Comparison of ENCODE assay signal across 21 cellular contexts in the genomic region with DNA sequence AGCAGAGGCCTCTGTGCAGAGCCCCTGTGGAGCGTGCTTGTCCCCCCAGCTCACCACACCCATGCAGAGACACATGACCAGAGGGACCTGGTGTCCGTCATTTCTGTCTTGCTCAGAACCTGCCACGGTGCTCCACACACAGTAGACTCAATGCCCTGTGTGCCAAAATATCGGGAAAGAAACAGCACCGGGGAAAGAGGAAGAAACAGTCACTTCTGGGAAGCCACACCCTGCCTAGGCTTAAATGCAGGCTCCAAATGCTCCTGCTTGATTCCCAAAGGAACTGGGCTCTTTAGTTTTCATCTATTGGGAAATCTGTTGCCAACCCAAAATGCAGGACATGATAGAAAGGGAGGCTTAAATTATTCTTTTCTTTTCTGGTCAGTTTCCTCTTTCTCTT.
DNase-seq lines count a peak whose midpoint lies in the region; ATAC-seq, FAIRE-seq and TF ChIP-seq lines count a peak whose summit lies in the region.
"Had no signal": no experiment of that assay in that cellular context is flagged by ENCODE, and none has a peak within 500 bp of the region (broad histone marks: within the 10 kb centered on the region; RNA-seq: fewer than 3 reads in every experiment).

No MANE protein-coding gene starts in this region.

- H3K18ac ChIP-seq in trophoblast cell (ENCODE audit: low read length): no peak overlapping the region

- TF ChIP-seq CTCF in A549 (IDR thresholded peaks at IDR 0.05) (no peak), C4-2B (conservative IDR thresholded peaks at IDR 0.05) (no peak), brain (conservative IDR thresholded peaks at IDR 0.05) (no peak), mucosa of descending colon (IDR thresholded peaks at IDR 0.05) (no peak)

- no peak overlapping the region for H2BK5ac ChIP-seq in trophoblast cell (ENCODE audit: low read depth, low read length, poor library complexity)

- H4K12ac ChIP-seq in trophoblast cell (ENCODE audit: low read depth, low read length): no peak overlapping the region

- POLR2A ChIA-PET in A549 (lab: Yijun Ruan, JAX): no interaction called here

- no peak overlapping the region for H3K4ac ChIP-seq in trophoblast cell (ENCODE audit: low read depth, low read length)

- FAIRE-seq in A549 (lab: Jason Lieb, UNC) (no peak), RCC 7860 (lab: Jason Lieb, UNC) (no peak)
- FAIRE-seq: GM19239 had no signal

- no peak for TF ChIP-seq POLR2A in A549 (IDR thresholded peaks at IDR 0.05; ENCODE audit: low read length)

- H3K36me3 ChIP-seq in mucosa of descending colon (ENCODE audit: low read depth): no peaks in the 10 kb centered on the region
- no peaks in the 10 kb centered on the region for H3K36me3 ChIP-seq in trophoblast cell (ENCODE audit: control insufficient read depth in 1 of 2, insufficient read depth in 2 of 2, low read length in 2 of 2)
- H3K36me3 ChIP-seq: ascending aorta, BE2C, vagina had no signal

- no peak overlapping the region for H4K91ac ChIP-seq in trophoblast cell (ENCODE audit: low read depth, low read length)

- TF ChIP-seq RAD21 in A549 (conservative IDR thresholded peaks at IDR 0.05 in 1 of 2, IDR thresholded peaks at IDR 0.05 in 1 of 2): no peak

- no peak overlapping the region for H3K14ac ChIP-seq in trophoblast cell (ENCODE audit: low read length)

- peak overlapping the region in 3 of 5 experiments; percentile 11 to 58 (median 22) for H3K4me3 Mint-ChIP-seq in brain
- H3K4me3 Mint-ChIP-seq: activated B cell treated with CpG ODN at 0.5 μM for 24 hours, HFFc6 had no signal

- intact Hi-C loops in mucosa of descending colon (cut with DNase I, micrococcal nuclease): no loop called here

- no peak overlapping the region for H3K9ac ChIP-seq in trophoblast cell (ENCODE audit: low read length)

- H3K79me2 ChIP-seq in trophoblast cell (ENCODE audit: control insufficient read depth, insufficient read depth, low read length, poor library complexity): no peaks in the 10 kb centered on the region

- H3K4me1 Mint-ChIP-seq in brain: peaks cover 33% of the 10 kb centered on the region

- H2BK12ac ChIP-seq in trophoblast cell (ENCODE audit: low read length): no peak overlapping the region

- no peaks in the 10 kb centered on the region for H3K79me1 ChIP-seq in trophoblast cell (ENCODE audit: low read length)

- H3K27me3 ChIP-seq in trophoblast cell (ENCODE audit: insufficient read depth, low read length): no peaks in the 10 kb centered on the region
- H3K27me3 ChIP-seq: ascending aorta, BE2C, vagina had no signal

- no peak for TF ChIP-seq EP300 in A549 (IDR thresholded peaks at IDR 0.05)

- ATAC-seq in A549 (peak in 1 of 2 experiments; percentile 48; a peak in 3 of 6 replicates), mucosa of descending colon (peak; percentile 64)
- ATAC-seq: Panc1; psoas muscle; stimulated activated naive CD8-positive, alpha-beta T cell treated with anti-CD3 and anti-CD28 coated beads, Interleukin-15, Interleukin-2, amounts not matched to agents 100 U/mL and 50 U/mL, for 24 hours had no signal

- H3K27ac Mint-ChIP-seq in brain: peak overlapping the region in 1 of 5 experiments; percentile 68
- H3K27ac Mint-ChIP-seq: activated B cell treated with CpG ODN at 0.5 μM for 24 hours, HFFc6 had no signal

- no peaks in the 10 kb centered on the region for H3K36me3 Mint-ChIP-seq in brain

- H2BK120ac ChIP-seq in trophoblast cell (ENCODE audit: insufficient read depth, low read length, poor library complexity): no peak overlapping the region

- H3K9me3 ChIP-seq in A549 (no peaks in the 10 kb centered on the region; the same call in 2 of the 3 replicates), mucosa of descending colon (no peaks in the 10 kb centered on the region), trophoblast cell (ENCODE audit: insufficient read depth, low read depth, low read length) (no peaks in the 10 kb centered on the region)
- H3K9me3 ChIP-seq: ascending aorta, BE2C, psoas muscle, vagina had no signal

- H2AFZ ChIP-seq in trophoblast cell (ENCODE audit: insufficient read depth, low read length, poor library complexity): no peak overlapping the region

- no peak for DNase-seq in A549 (ENCODE audit: low read depth in 1 of 2, low spot score in 1 of 2)
- DNase-seq in mucosa of descending colon: no peak
- no peak for DNase-seq in trophoblast cell
- DNase-seq in NCI-H2196 treated with DMSO at 0.1 percent for 48 hours (lab: John Stamatoyannopoulos, UW; ENCODE audit: unreplicated experiment): no peak
- no peak for DNase-seq in RCC 7860 (ENCODE audit: low spot score)
- no peak for DNase-seq in activated CD4-positive, alpha-beta T cell treated with anti-CD3 and anti-CD28 coated beads, Interleukin-2, amount 50 U/mL, for 1 hour
- DNase-seq: activated B cell treated with CpG ODN at 0.5 μM for 24 hours; BE2C; DMS79; HFFc6; NCI-H1417 treated with DMSO at 0.1 percent for 48 hours; psoas muscle; stimulated activated CD4-positive, alpha-beta T cell treated with anti-CD3 and anti-CD28 coated beads, Interleukin-12 subunit alpha, Interleukin-12 subunit beta, amount 100 ng/mL, for 4 hours; stimulated activated naive CD8-positive, alpha-beta T cell treated with anti-CD3 and anti-CD28 coated beads, Interleukin-15, Interleukin-2, amounts not matched to agents 100 U/mL and 50 U/mL, for 24 hours; SW 1271 had no signal

- H4K8ac ChIP-seq in trophoblast cell (ENCODE audit: low read depth, low read length): no peak overlapping the region

- CTCF ChIA-PET in A549 (lab: Yijun Ruan, JAX): interaction anchor here (0.6 kb wide), 1 partner anchor 15 kb away, joined by 3 read pairs; no protein-coding TSS in a partner anchor

- peak overlapping the region; percentile 77 for H3K4me2 ChIP-seq in A549
- H3K4me2 ChIP-seq in trophoblast cell (ENCODE audit: low read length): no peak overlapping the region

- H3K9me3 Mint-ChIP-seq in brain: peaks cover 0 to 7% (median 3%) of the 10 kb centered on the region in 5 experiments
- H3K9me3 Mint-ChIP-seq: activated B cell treated with CpG ODN at 0.5 μM for 24 hours, HFFc6 had no signal

- H3K27ac ChIP-seq in A549 (peak overlapping the region; percentile 80 to 89), C4-2B (peak overlapping the region; percentile 48), trophoblast cell (ENCODE audit: low read depth, low read length) (no peak overlapping the region)
- H3K27ac ChIP-seq: ascending aorta, psoas muscle, vagina had no signal

- H3K27me3 Mint-ChIP-seq in brain: peaks cover 6% of the 10 kb centered on the region
- H3K27me3 Mint-ChIP-seq: activated B cell treated with CpG ODN at 0.5 μM for 24 hours had no signal

- no peak overlapping the region for H2AK5ac ChIP-seq in trophoblast cell (ENCODE audit: low read length)

- peak overlapping the region; percentile 26; the same call in 2 of the 3 replicates for H3K4me3 ChIP-seq in A549
- no peak overlapping the region for H3K4me3 ChIP-seq in mucosa of descending colon
- no peak overlapping the region for H3K4me3 ChIP-seq in trophoblast cell (ENCODE audit: low read depth, low read length)
- H3K4me3 ChIP-seq: ascending aorta, psoas muscle, vagina had no signal

- H3K23ac ChIP-seq in trophoblast cell (ENCODE audit: low read length): no peak overlapping the region

- peaks cover 22% of the 10 kb centered on the region for H3K4me1 ChIP-seq in A549
- H3K4me1 ChIP-seq in mucosa of descending colon (ENCODE audit: low read depth): peaks cover 7% of the 10 kb centered on the region
- H3K4me1 ChIP-seq in trophoblast cell (ENCODE audit: control insufficient read depth in 1 of 2, insufficient read depth in 2 of 2, low read length in 2 of 2): no peaks in the 10 kb centered on the region
- H3K4me1 ChIP-seq: ascending aorta, psoas muscle had no signal

- WGBS in A549 (ENCODE audit: missing lambda C conversion rate): 47% methylated on average over 4 of the region's 5 CpGs
- WGBS in trophoblast cell (ENCODE audit: extremely low coverage, insufficient coverage, insufficient read length): no CpG with 5 or more reads among the region's 5 CpGs

TF ChIP-seq in A549, 52 proteins besides CTCF, POLR2A, EP300 and RAD21:
- TF ChIP-seq TFCP2L1 (CRISPR knock-in tag; IDR thresholded peaks at IDR 0.05) (no peak), CBX2 (IDR thresholded peaks at IDR 0.05; ENCODE audit: borderline replicate concordance, low read depth) (no peak), TP53 (CRISPR knock-in tag; IDR thresholded peaks at IDR 0.05) (no peak), ESRRA (IDR thresholded peaks at IDR 0.05; ENCODE audit: borderline replicate concordance, low read length) (no peak), EHMT2 (IDR thresholded peaks at IDR 0.05; ENCODE audit: low read depth) (no peak), RFX5 (IDR thresholded peaks at IDR 0.05) (no peak), HEYL (CRISPR knock-in tag; IDR thresholded peaks at IDR 0.05) (no peak), HOXB5 (CRISPR knock-in tag; IDR thresholded peaks at IDR 0.05) (no peak), HDAC2 (IDR thresholded peaks at IDR 0.05) (no peak), NPAS2 (CRISPR knock-in tag; IDR thresholded peaks at IDR 0.05; ENCODE audit: borderline replicate concordance) (no peak), SREBF2 (IDR thresholded peaks at IDR 0.05) (no peak), FOSL2 (IDR thresholded peaks at IDR 0.05) (no peak), FOSL2 (CRISPR knock-in tag; IDR thresholded peaks at IDR 0.05) (no peak)
TF ChIP-seq in A549: peak in this region for 0.
